15 cellular contexts compared by ENCODE assay signal in the genomic region with DNA sequence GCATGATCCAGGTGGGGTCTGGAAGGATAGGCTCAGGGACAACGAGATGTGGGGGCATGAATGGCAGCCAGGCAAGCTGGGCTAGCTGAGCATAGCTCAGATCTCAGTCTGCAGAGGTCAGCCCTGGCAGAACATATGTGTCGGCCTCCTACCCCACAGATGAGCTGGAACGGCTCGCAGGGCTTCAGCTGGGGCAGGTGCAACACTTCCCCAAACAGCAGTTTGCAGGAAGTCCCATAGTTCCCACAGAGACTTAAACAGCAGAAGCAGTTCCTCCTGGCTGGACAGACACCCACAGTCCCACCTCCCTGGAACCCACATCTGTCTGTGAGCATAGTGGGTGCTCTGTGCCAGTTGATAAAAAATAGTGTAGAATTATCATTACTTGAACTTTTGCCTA.
A peak's percentile ranks its signal among the peaks of the same experiment; 100 is the strongest.
DNase-seq lines count a peak whose midpoint lies in the region; ATAC-seq, FAIRE-seq and TF ChIP-seq lines count a peak whose summit lies in the region.
"Had no signal": no experiment of that assay in that cellular context is flagged by ENCODE, and none has a peak within 500 bp of the region (broad histone marks: within the 10 kb centered on the region; RNA-seq: fewer than 3 reads in every experiment).

No MANE protein-coding gene starts in this region.

- H3K27me3 ChIP-seq in Peyer's patch (no peaks in the 10 kb centered on the region), Karpas-422 (ENCODE audit: low read length) (no peaks in the 10 kb centered on the region)
- H3K27me3 ChIP-seq: pancreas, stomach had no signal

- no peaks in the 10 kb centered on the region for H3K36me3 ChIP-seq in Peyer's patch
- H3K36me3 ChIP-seq in mucosa of descending colon (ENCODE audit: low read depth), result no peaks in the 10 kb centered on the region
- no peaks in the 10 kb centered on the region for H3K36me3 ChIP-seq in Karpas-422 (ENCODE audit: insufficient read depth, low read length)
- H3K36me3 ChIP-seq: pancreas, stomach had no signal

- H4K20me1 ChIP-seq in Karpas-422 (ENCODE audit: insufficient read depth, low read depth, low read length), result no peaks in the 10 kb centered on the region

- TF ChIP-seq POLR2A in Peyer's patch (IDR thresholded peaks at IDR 0.05) (no peak), H54 (IDR thresholded peaks at IDR 0.05; ENCODE audit: low read depth, low read length) (no peak)

- peak overlapping the region in 1 of 4 donors; percentile 49 for H3K27ac ChIP-seq in Peyer's patch
- no peak overlapping the region for H3K27ac ChIP-seq in Karpas-422 (ENCODE audit: low read length)
- H3K27ac ChIP-seq: pancreas, stomach had no signal

- no peak for TF ChIP-seq CTCF in Peyer's patch (IDR thresholded peaks at IDR 0.05)
- no peak for TF ChIP-seq CTCF in mucosa of descending colon (IDR thresholded peaks at IDR 0.05)

- no peak for FAIRE-seq in H54 (lab: Jason Lieb, UNC)
- FAIRE-seq: endothelial cell of umbilical vein, pancreas had no signal

- H3K4me3 ChIP-seq in Peyer's patch, result no peak overlapping the region
- H3K4me3 ChIP-seq in mucosa of descending colon, result no peak overlapping the region
- H3K4me3 ChIP-seq in Karpas-422 (ENCODE audit: low read length), result no peak overlapping the region
- H3K4me3 ChIP-seq: pancreas, smooth muscle cell, stomach had no signal

- DNase-seq in DMS53 (lab: John Stamatoyannopoulos, UW), result peak; percentile 58
- DNase-seq in Peyer's patch, result peak in 2 of 3 donors; percentile 80 to 85
- no peak for DNase-seq in mucosa of descending colon
- no peak for DNase-seq in H54 (ENCODE audit: insufficient read length, low spot score)
- DNase-seq in Karpas-422, result no peak
- no peak for DNase-seq in effector CD4-positive, alpha-beta T cell
- DNase-seq: activated CD4-positive, alpha-beta memory T cell treated with anti-CD3 and anti-CD28 coated beads, Interleukin-2, amount 10 ng/mL, durations not matched to agents 7 days and 5 days; midbrain; MM.1S; pancreas; stomach had no signal

- H3K4me1 ChIP-seq in Peyer's patch (peaks cover 0 to 9% (median 2%) of the 10 kb centered on the region in 4 donors), mucosa of descending colon (ENCODE audit: low read depth) (peaks cover 11% of the 10 kb centered on the region), Karpas-422 (ENCODE audit: low read length) (no peaks in the 10 kb centered on the region)

- no peaks in the 10 kb centered on the region for H3K9me3 ChIP-seq in Peyer's patch
- H3K9me3 ChIP-seq in mucosa of descending colon, result no peaks in the 10 kb centered on the region
- H3K9me3 ChIP-seq in Karpas-422 (ENCODE audit: low read length), result no peaks in the 10 kb centered on the region
- H3K9me3 ChIP-seq: pancreas, stomach had no signal

- ATAC-seq in GM21423 (IDR thresholded peaks at IDR 0.05; ENCODE audit: unreplicated experiment), result peak; percentile 77
- peak; percentile 65 for ATAC-seq in mucosa of descending colon
- no peak for ATAC-seq in GM21528 (IDR thresholded peaks at IDR 0.05; ENCODE audit: low FRiP score, unreplicated experiment)

- intact Hi-C loops in mucosa of descending colon (cut with DNase I, micrococcal nuclease), result loop anchor here in 1 of 2 donors (10.0 kb wide), 1 partner anchor 405 kb away; a partner anchor contains a TSS

- no peak overlapping the region for H3K4me2 ChIP-seq in Karpas-422 (ENCODE audit: low read depth, low read length, poor library complexity, severe bottlenecking)
- H3K4me2 ChIP-seq: smooth muscle cell had no signal

- no peaks in the 10 kb centered on the region for H3K9me2 ChIP-seq in Karpas-422 (replicated peaks; ENCODE audit: insufficient read depth, low read length)

- H3K9ac ChIP-seq in Karpas-422 (ENCODE audit: low read length), result no peak overlapping the region

- no peak overlapping the region for H2AFZ ChIP-seq in Karpas-422 (ENCODE audit: low read length)

- H3K79me2 ChIP-seq in Karpas-422 (ENCODE audit: low read length), result no peaks in the 10 kb centered on the region

Comparison
In these comparisons a context has a peak if more than half of its experiments do, and no peak if none do; other contexts are left out.
1. DNase-seq: peak in DMS53 (single experiment) and Peyer's patch (2 of 3); none in mucosa of descending colon (0 of 3), H54 (single experiment), Karpas-422 (single experiment) and effector CD4-positive, alpha-beta T cell (single experiment).